In genomic region chr17:41734139-41734948, GRCh38 we compare ENCODE assay signal across 1 cellular context.
TF ChIP-seq lines count a peak whose summit lies in the region.

A gene with protein sequence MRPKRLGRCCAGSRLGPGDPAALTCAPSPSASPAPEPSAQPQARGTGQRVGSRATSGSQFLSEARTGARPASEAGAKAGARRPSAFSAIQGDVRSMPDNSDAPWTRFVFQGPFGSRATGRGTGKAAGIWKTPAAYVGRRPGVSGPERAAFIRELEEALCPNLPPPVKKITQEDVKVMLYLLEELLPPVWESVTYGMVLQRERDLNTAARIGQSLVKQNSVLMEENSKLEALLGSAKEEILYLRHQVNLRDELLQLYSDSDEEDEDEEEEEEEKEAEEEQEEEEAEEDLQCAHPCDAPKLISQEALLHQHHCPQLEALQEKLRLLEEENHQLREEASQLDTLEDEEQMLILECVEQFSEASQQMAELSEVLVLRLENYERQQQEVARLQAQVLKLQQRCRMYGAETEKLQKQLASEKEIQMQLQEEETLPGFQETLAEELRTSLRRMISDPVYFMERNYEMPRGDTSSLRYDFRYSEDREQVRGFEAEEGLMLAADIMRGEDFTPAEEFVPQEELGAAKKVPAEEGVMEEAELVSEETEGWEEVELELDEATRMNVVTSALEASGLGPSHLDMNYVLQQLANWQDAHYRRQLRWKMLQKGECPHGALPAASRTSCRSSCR (minus strand): TSS chr17:41734643. CDS start chr17:41734634, 9 bp downstream.

TF ChIP-seq in HepG2, 621 proteins besides CTCF, POLR2A, EP300 and RAD21 (continued from another document and continues in another):
- TF ChIP-seq, protein P1, sequence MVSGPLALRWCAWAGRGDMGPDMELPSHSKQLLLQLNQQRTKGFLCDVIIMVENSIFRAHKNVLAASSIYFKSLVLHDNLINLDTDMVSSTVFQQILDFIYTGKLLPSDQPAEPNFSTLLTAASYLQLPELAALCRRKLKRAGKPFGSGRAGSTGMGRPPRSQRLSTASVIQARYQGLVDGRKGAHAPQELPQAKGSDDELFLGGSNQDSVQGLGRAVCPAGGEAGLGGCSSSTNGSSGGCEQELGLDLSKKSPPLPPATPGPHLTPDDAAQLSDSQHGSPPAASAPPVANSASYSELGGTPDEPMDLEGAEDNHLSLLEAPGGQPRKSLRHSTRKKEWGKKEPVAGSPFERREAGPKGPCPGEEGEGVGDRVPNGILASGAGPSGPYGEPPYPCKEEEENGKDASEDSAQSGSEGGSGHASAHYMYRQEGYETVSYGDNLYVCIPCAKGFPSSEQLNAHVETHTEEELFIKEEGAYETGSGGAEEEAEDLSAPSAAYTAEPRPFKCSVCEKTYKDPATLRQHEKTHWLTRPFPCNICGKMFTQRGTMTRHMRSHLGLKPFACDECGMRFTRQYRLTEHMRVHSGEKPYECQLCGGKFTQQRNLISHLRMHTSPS (CRISPR knock-in tag; IDR thresholded peaks at IDR 0.05; ENCODE audit: low read depth): no peak
- TF ChIP-seq PREB (CRISPR knock-in tag; IDR thresholded peaks at IDR 0.05): no peak
- TF ChIP-seq, protein P2, sequence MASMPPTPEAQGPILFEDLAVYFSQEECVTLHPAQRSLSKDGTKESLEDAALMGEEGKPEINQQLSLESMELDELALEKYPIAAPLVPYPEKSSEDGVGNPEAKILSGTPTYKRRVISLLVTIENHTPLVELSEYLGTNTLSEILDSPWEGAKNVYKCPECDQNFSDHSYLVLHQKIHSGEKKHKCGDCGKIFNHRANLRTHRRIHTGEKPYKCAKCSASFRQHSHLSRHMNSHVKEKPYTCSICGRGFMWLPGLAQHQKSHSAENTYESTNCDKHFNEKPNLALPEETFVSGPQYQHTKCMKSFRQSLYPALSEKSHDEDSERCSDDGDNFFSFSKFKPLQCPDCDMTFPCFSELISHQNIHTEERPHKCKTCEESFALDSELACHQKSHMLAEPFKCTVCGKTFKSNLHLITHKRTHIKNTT (CRISPR knock-in tag; IDR thresholded peaks at IDR 0.05): peak; percentile 82
- TF ChIP-seq POLR2AphosphoS5 (IDR thresholded peaks at IDR 0.05; ENCODE audit: low read depth, low read length): peak; percentile 75; the same call in 1 of the 2 replicates
- 0 out of 2 replicates have a peak, but pooled peaks have one; percentile 34 for TF ChIP-seq ZNF772 (CRISPR knock-in tag; IDR thresholded peaks at IDR 0.05)
- peak; percentile 76 for TF ChIP-seq ARHGAP35 (CRISPR knock-in tag; IDR thresholded peaks at IDR 0.05; ENCODE audit: borderline replicate concordance)
- no peak for TF ChIP-seq HNRNPH1 (optimal IDR thresholded peaks at IDR 0.05; ENCODE audit: low read depth, low read length)
- TF ChIP-seq FOXK2 (IDR thresholded peaks at IDR 0.05): peak; percentile 96
- no peak for TF ChIP-seq MED1 (CRISPR knock-in tag; IDR thresholded peaks at IDR 0.05)
- TF ChIP-seq HMGXB4 (CRISPR knock-in tag; IDR thresholded peaks at IDR 0.05; ENCODE audit: borderline replicate concordance in 1 of 2, low read depth in 1 of 2): peak in 1 of 2 experiments; percentile 40; a peak in 2 of 4 replicates
- TF ChIP-seq POGK (CRISPR knock-in tag; conservative IDR thresholded peaks at IDR 0.05): peak; percentile 86; the same call in 1 of the 2 replicates
- peak; percentile 51; the same call in 1 of the 2 replicates for TF ChIP-seq E2F5 (CRISPR knock-in tag; conservative IDR thresholded peaks at IDR 0.05)
- no peak for TF ChIP-seq MNT (IDR thresholded peaks at IDR 0.05)
- TF ChIP-seq RFXANK (CRISPR knock-in tag; IDR thresholded peaks at IDR 0.05): no peak
- TF ChIP-seq ZNF121 (CRISPR knock-in tag; IDR thresholded peaks at IDR 0.05): peak; percentile 79
- TF ChIP-seq TBL1XR1 (IDR thresholded peaks at IDR 0.05; ENCODE audit: borderline replicate concordance, low read length, partially characterized antibody): no peak
- TF ChIP-seq ZNF274 (CRISPR knock-in tag; IDR thresholded peaks at IDR 0.05): peak; percentile 51; the same call in 1 of the 2 replicates
- peak; percentile 82; the same call in 1 of the 2 replicates for TF ChIP-seq ZNF790 (CRISPR knock-in tag; IDR thresholded peaks at IDR 0.05; ENCODE audit: borderline replicate concordance)
- peak in 1 of 2 experiments; percentile 48; a peak in 1 of 4 replicates for TF ChIP-seq KLF16 (CRISPR knock-in tag; IDR thresholded peaks at IDR 0.05)
- TF ChIP-seq MTA3 (CRISPR knock-in tag; IDR thresholded peaks at IDR 0.05): no peak
- 0 out of 2 replicates have a peak, but pooled peaks have one; percentile 22 for TF ChIP-seq PPARG (CRISPR knock-in tag; conservative IDR thresholded peaks at IDR 0.05)
- peak; percentile 84 for TF ChIP-seq DR1 (CRISPR knock-in tag; IDR thresholded peaks at IDR 0.05)
- TF ChIP-seq ZNF225 (CRISPR knock-in tag; IDR thresholded peaks at IDR 0.05): peak; percentile 55; the same call in 1 of the 2 replicates
- no peak for TF ChIP-seq KDM1A (CRISPR knock-in tag; IDR thresholded peaks at IDR 0.05)
- 0 out of 2 replicates have a peak, but pooled peaks have one; percentile 34 for TF ChIP-seq TOPORS (CRISPR knock-in tag; IDR thresholded peaks at IDR 0.05)
- peak; percentile 54; the same call in 1 of the 2 replicates for TF ChIP-seq ZMYM4 (CRISPR knock-in tag; IDR thresholded peaks at IDR 0.05)
- peak; percentile 75; the same call in 1 of the 2 replicates for TF ChIP-seq TFAP4 (IDR thresholded peaks at IDR 0.05; ENCODE audit: borderline replicate concordance, low read depth)
- no peak for TF ChIP-seq DPF2 (CRISPR knock-in tag; IDR thresholded peaks at IDR 0.05; ENCODE audit: borderline replicate concordance, low read depth)
- TF ChIP-seq SNAPC2 (CRISPR knock-in tag; IDR thresholded peaks at IDR 0.05): no peak
- 0 out of 2 replicates have a peak, but pooled peaks have one; percentile 42 for TF ChIP-seq ZNF232 (CRISPR knock-in tag; IDR thresholded peaks at IDR 0.05; ENCODE audit: borderline replicate concordance)
- TF ChIP-seq ZFP36 (IDR thresholded peaks at IDR 0.05; ENCODE audit: borderline replicate concordance, low read depth, low read length, partially characterized antibody): no peak
- TF ChIP-seq ZNF264 (CRISPR knock-in tag; IDR thresholded peaks at IDR 0.05): no peak
- TF ChIP-seq ZFAT (CRISPR knock-in tag; conservative IDR thresholded peaks at IDR 0.05): no peak
- TF ChIP-seq TSC22D2 (CRISPR knock-in tag; IDR thresholded peaks at IDR 0.05; ENCODE audit: borderline replicate concordance): peak; percentile 89; the same call in 1 of the 2 replicates
- TF ChIP-seq, protein P3, sequence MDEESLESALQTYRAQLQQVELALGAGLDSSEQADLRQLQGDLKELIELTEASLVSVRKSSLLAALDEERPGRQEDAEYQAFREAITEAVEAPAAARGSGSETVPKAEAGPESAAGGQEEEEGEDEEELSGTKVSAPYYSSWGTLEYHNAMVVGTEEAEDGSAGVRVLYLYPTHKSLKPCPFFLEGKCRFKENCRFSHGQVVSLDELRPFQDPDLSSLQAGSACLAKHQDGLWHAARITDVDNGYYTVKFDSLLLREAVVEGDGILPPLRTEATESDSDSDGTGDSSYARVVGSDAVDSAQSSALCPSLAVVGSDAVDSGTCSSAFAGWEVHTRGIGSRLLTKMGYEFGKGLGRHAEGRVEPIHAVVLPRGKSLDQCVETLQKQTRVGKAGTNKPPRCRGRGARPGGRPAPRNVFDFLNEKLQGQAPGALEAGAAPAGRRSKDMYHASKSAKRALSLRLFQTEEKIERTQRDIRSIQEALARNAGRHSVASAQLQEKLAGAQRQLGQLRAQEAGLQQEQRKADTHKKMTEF (CRISPR knock-in tag; IDR thresholded peaks at IDR 0.05): peak; percentile 47
- TF ChIP-seq ATF2 (CRISPR knock-in tag; IDR thresholded peaks at IDR 0.05): no peak
- 0 out of 2 replicates have a peak, but pooled peaks have one; percentile 33 for TF ChIP-seq MYC (CRISPR knock-in tag; IDR thresholded peaks at IDR 0.05; ENCODE audit: borderline replicate concordance)
- TF ChIP-seq IRX3 (CRISPR knock-in tag; IDR thresholded peaks at IDR 0.05; ENCODE audit: borderline replicate concordance, low read depth): peak; percentile 54; the same call in 1 of the 2 replicates
- TF ChIP-seq POGZ (CRISPR knock-in tag; IDR thresholded peaks at IDR 0.05): peak; percentile 27; the same call in 1 of the 2 replicates
